ENCODE assay signal across 17 cellular contexts in genomic region chr9:136958898-136959850, GRCh38. TPM values are rescaled to one million over a fixed set of nuclear protein-coding genes. Genes with fewer than 3 reads are reported as not detected.
DNase-seq lines count a peak whose midpoint lies in the region; ATAC-seq, FAIRE-seq and TF ChIP-seq lines count a peak whose summit lies in the region.
"Had no signal": no experiment of that assay in that cellular context is flagged by ENCODE, and none has a peak within 500 bp of the region (broad histone marks: within the 10 kb centered on the region; RNA-seq: fewer than 3 reads in every experiment).

No MANE protein-coding gene starts in this region.

- peak overlapping the region in 1 of 3 donors; percentile 62 for H3K4me3 Mint-ChIP-seq in T-cell

- H3K9ac ChIP-seq in HepG2 (ENCODE audit: insufficient read depth, low read depth, low read length) = no peak overlapping the region
- H3K9ac ChIP-seq in mesenchymal stem cell (ENCODE audit: low read length) = no peak overlapping the region

- H3K14ac ChIP-seq in mesenchymal stem cell (ENCODE audit: low read length in 2 of 2) = no peak overlapping the region

- TF ChIP-seq POLR2A in HepG2 (IDR thresholded peaks at IDR 0.05; ENCODE audit: insufficient read depth in 1 of 2, low read depth in 2 of 2, low read length in 2 of 2) = no peak
- TF ChIP-seq POLR2A in right lobe of liver (IDR thresholded peaks at IDR 0.05) = no peak
- TF ChIP-seq POLR2A in tibial nerve (IDR thresholded peaks at IDR 0.05) = no peak

- no peaks in the 10 kb centered on the region for H3K79me2 ChIP-seq in HepG2 (ENCODE audit: insufficient read depth, low read length)

- H2BK15ac ChIP-seq in mesenchymal stem cell (ENCODE audit: low read depth, poor library complexity, severe bottlenecking) = no peak overlapping the region

- H3K4ac ChIP-seq in mesenchymal stem cell (ENCODE audit: low read depth in 1 of 2, low read length in 2 of 2) = no peak overlapping the region

- peak overlapping the region; percentile 27 to 92 for H3K27ac Mint-ChIP-seq in T-cell

- in situ Hi-C loops in HepG2 (cut with HindIII; ENCODE audit: extremely low pct_ligation_motif_present, low pct_unique_long_range_greater_than_20kb) = no loop called here

- H3K18ac ChIP-seq in mesenchymal stem cell (ENCODE audit: low read depth in 1 of 2, low read length in 2 of 2) = no peak overlapping the region

- TF ChIP-seq CTCF in HepG2 (CRISPR knock-in tag; IDR thresholded peaks at IDR 0.05) = no peak
- TF ChIP-seq CTCF in right lobe of liver (IDR thresholded peaks at IDR 0.05) = no peak
- no peak for TF ChIP-seq CTCF in tibial nerve (IDR thresholded peaks at IDR 0.05)

- H3K36me3 ChIP-seq in HepG2 (replicated peaks in 1 of 2; ENCODE audit: control insufficient read depth in 1 of 2, insufficient read depth in 2 of 2, low read length in 2 of 2) (no peaks in the 10 kb centered on the region), right lobe of liver (no peaks in the 10 kb centered on the region), mesenchymal stem cell (ENCODE audit: control insufficient read depth in 1 of 2, insufficient read depth in 2 of 2, low read depth in 1 of 2, low read length in 2 of 2) (no peaks in the 10 kb centered on the region), tibial nerve (no peaks in the 10 kb centered on the region)

- whole genome bisulfite sequencing in HepG2 (ENCODE audit: low lambda C conversion rate) = 44% methylated on average over 5 of the region's 28 CpGs
- 30% methylated on average over 2 of the region's 28 CpGs for WGBS in right lobe of liver (ENCODE audit: insufficient coverage, low coverage, low lambda C conversion rate, missing lambda C conversion rate)
- WGBS in mesenchymal stem cell = 87% methylated on average over 28 of the region's 28 CpGs
- 79 to 90% methylated on average over 6 to 27 of the region's 28 CpGs for WGBS in tibial nerve, 2 donors

- TF ChIP-seq EP300 in HepG2 (IDR thresholded peaks at IDR 0.05; ENCODE audit: low read depth in 2 of 2, low read length in 2 of 2) = no peak
- TF ChIP-seq EP300 in HepG2 (CRISPR knock-in tag; IDR thresholded peaks at IDR 0.05; ENCODE audit: borderline replicate concordance) = no peak
- no peak for TF ChIP-seq EP300 in tibial nerve (IDR thresholded peaks at IDR 0.05)

- H2BK5ac ChIP-seq in mesenchymal stem cell (ENCODE audit: low read depth, low read length, poor library complexity, severe bottlenecking) = no peak overlapping the region

- TF ChIP-seq RAD21 in HepG2 (CRISPR knock-in tag; IDR thresholded peaks at IDR 0.05) = no peak

- no peaks in the 10 kb centered on the region for H4K20me1 ChIP-seq in HepG2 (ENCODE audit: insufficient read depth, low read length)

- H3K36me3 Mint-ChIP-seq in T-cell = no peaks in the 10 kb centered on the region

- H3K4me1 ChIP-seq in HepG2 (ENCODE audit: insufficient read depth, low read length) (peaks cover 2% of the 10 kb centered on the region), right lobe of liver (no peaks in the 10 kb centered on the region), mesenchymal stem cell (ENCODE audit: control insufficient read depth, insufficient read depth, low read depth, low read length) (peaks cover 20% of the 10 kb centered on the region), tibial nerve (peaks cover 0 to 58% (median 12%) of the 10 kb centered on the region in 4 donors)

- FAIRE-seq in HepG2 (lab: Jason Lieb, UNC) = no peak

- no peak overlapping the region for H4K8ac ChIP-seq in mesenchymal stem cell (ENCODE audit: low read length)

- no peak overlapping the region for H3K23ac ChIP-seq in mesenchymal stem cell (ENCODE audit: low read length in 2 of 2)

- no peaks in the 10 kb centered on the region for H3K27me3 Mint-ChIP-seq in T-cell
- H3K27me3 Mint-ChIP-seq: CD4-positive, alpha-beta T cell had no signal

- H3K9me3 ChIP-seq in HepG2 (ENCODE audit: low read length) (no peaks in the 10 kb centered on the region), right lobe of liver (no peaks in the 10 kb centered on the region), mesenchymal stem cell (ENCODE audit: control insufficient read depth, low read length) (peaks cover 3% of the 10 kb centered on the region), tibial nerve (no peaks in the 10 kb centered on the region)

- DNase-seq in HepG2 (ENCODE audit: low spot score) (no peak), right lobe of liver (no peak), T-cell (no peak), mesenchymal stem cell (no peak), tibial nerve (ENCODE audit: low spot score in 2 of 2) (no peak), OCI-M2 (lab: John Stamatoyannopoulos, UW; ENCODE audit: unreplicated experiment) (no peak)
- DNase-seq in activated CD8-positive, alpha-beta memory T cell treated with anti-CD3 and anti-CD28 coated beads, Interleukin-2, amount 50 U/mL, for 4 hours = no peak
- DNase-seq: ACHN; CD4-positive, alpha-beta T cell; GF-D8; NCI-H1417; NCI-H1930; NCI-H2171 treated with DMSO at 0.1 percent for 48 hours; NCI-H510A; NCI-H82; SIG-M5 had no signal

- no peaks in the 10 kb centered on the region for H3K79me1 ChIP-seq in mesenchymal stem cell (replicated peaks; ENCODE audit: low read length, poor library complexity, severe bottlenecking)

- H2AFZ ChIP-seq in HepG2 (ENCODE audit: low read length) (no peak overlapping the region), mesenchymal stem cell (ENCODE audit: low read depth, low read length) (no peak overlapping the region)

- H4K91ac ChIP-seq in mesenchymal stem cell (ENCODE audit: low read length) = peak overlapping the region; percentile 21

- no peak overlapping the region for H2BK12ac ChIP-seq in mesenchymal stem cell (ENCODE audit: low read length in 2 of 2)

- H3K4me2 ChIP-seq in HepG2 (ENCODE audit: low read depth, low read length) (no peak overlapping the region), mesenchymal stem cell (ENCODE audit: low read length, poor library complexity, severe bottlenecking) (no peak overlapping the region)

- H3K27me3 ChIP-seq in HepG2 (ENCODE audit: control insufficient read depth in 1 of 2, insufficient read depth in 2 of 2, low read length in 2 of 2) (peaks cover 13 to 34% of the 10 kb centered on the region in 2 experiments), right lobe of liver (no peaks in the 10 kb centered on the region), mesenchymal stem cell (ENCODE audit: control insufficient read depth in 1 of 2, insufficient read depth in 1 of 2, low read length in 2 of 2) (peaks cover 0 to 17% of the 10 kb centered on the region in 2 experiments), tibial nerve (no peaks in the 10 kb centered on the region)

- intact Hi-C loops in HepG2 (cut with micrococcal nuclease; ENCODE audit: unreplicated experiment) (no loop called here), right lobe of liver (cut with DNase I) (no loop called here)

- H3K4me3 ChIP-seq in HepG2 (replicated peaks in 1 of 3; ENCODE audit: insufficient read depth in 1 of 3, low read depth in 2 of 3, low read length in 3 of 3) (no peak overlapping the region), right lobe of liver (no peak overlapping the region), mesenchymal stem cell (ENCODE audit: insufficient read depth in 1 of 2, low read depth in 1 of 2, low read length in 2 of 2) (no peak overlapping the region), tibial nerve (no peak overlapping the region)

- peaks cover 0 to 2% (median 0%) of the 10 kb centered on the region in 3 donors for H3K9me3 Mint-ChIP-seq in T-cell

- no peak; the same call in 2 of the 3 replicates for ATAC-seq in HepG2
- ATAC-seq in right lobe of liver = no peak
- ATAC-seq in T-cell (replicated peaks in 1 of 4) = no peak
- ATAC-seq in HG02588 (IDR thresholded peaks at IDR 0.05; ENCODE audit: unreplicated experiment) = no peak

- no TSS peak for BruUV-seq in HepG2 (replicated peaks; lab: Mats Ljungman, UMichigan)

- CTCF ChIA-PET in HepG2 (lab: Yijun Ruan, JAX; ENCODE audit: low intra/inter-chr PET ratio, low total read pairs) (no interaction called here), T-cell (lab: Charles Lee) (no interaction called here)

- POLR2A ChIA-PET in HepG2 (lab: Yijun Ruan, JAX) = interaction anchor here (0.6 kb wide), 1 partner anchor 14 kb away, joined by 4 read pairs; the partner anchor contains the start of genes C8G and FBXW5
- POLR2A ChIA-PET in T-cell (lab: Charles Lee) = interaction anchor here in 1 of 2 donors (0.6 kb wide), 1 partner anchor 208 kb away, joined by 7 read pairs; no protein-coding TSS in a partner anchor

- no peak overlapping the region for H2AK5ac ChIP-seq in mesenchymal stem cell (ENCODE audit: low read length, severe bottlenecking)

- H3K27ac ChIP-seq in HepG2 (ENCODE audit: extremely low read length, insufficient read depth, low read length) (no peak overlapping the region), right lobe of liver (no peak overlapping the region), mesenchymal stem cell (ENCODE audit: low read length, poor library complexity, severe bottlenecking) (no peak overlapping the region), tibial nerve (peak overlapping the region; percentile 28 to 88 (median 75))

- peaks cover 10 to 35% (median 29%) of the 10 kb centered on the region in 3 donors for H3K4me1 Mint-ChIP-seq in T-cell

- H2BK120ac ChIP-seq in mesenchymal stem cell (ENCODE audit: low read depth, low read length) = no peak overlapping the region

RNA-seq across cellular contexts. Expression of gene LCN12, which starts 7.1 kb away (rescaled TPM):
- total RNA-seq in HepG2 (2016; rRNA removed; fragmentation: Illumina TruSeq; extraction: Trizol) (1.2 and 3.4 TPM in 2 replicates), right lobe of liver (10 to 100 TPM in 5 of 6 experiments, 1 to 10 TPM in 1; 2.7 to 36.4 (median 20.3) TPM), T-cell (1 to 10 TPM; 1.1 to 3.3 (median 2.2) TPM), tibial nerve (10 to 100 TPM in 2 of 4 donors, 1 to 10 TPM in 2; 2.4 to 16.8 (median 7.8) TPM)
- total RNA-seq in HepG2 (2016; cell fraction: cytosol; rRNA removed; fragmentation: Illumina TruSeq; extraction: Trizol; ENCODE audit: low read depth) = 0.97 TPM in 1 of 2 replicates, not detected in the other
- total RNA-seq in HepG2 (2016; cell fraction: insoluble cytoplasmic fraction; rRNA removed; fragmentation: Illumina TruSeq; extraction: Trizol) = 0.89 and 3.4 TPM in 2 replicates
- total RNA-seq in HepG2 (2016; cell fraction: membrane; rRNA removed; fragmentation: Illumina TruSeq; extraction: Trizol) = 1.1 and 1.4 TPM in 2 replicates
- 4.3 and 4.4 TPM in 2 replicates for total RNA-seq in HepG2 (2016; cell fraction: nucleus; rRNA removed; fragmentation: Illumina TruSeq; extraction: Trizol)
- polyA plus RNA-seq in HepG2 (2011; rRNA removed) = 6.9 and 7.5 TPM in 2 replicates
- polyA plus RNA-seq in HepG2 (2011; cell fraction: cytosol; rRNA removed) = 1.1 and 1.6 TPM in 2 replicates
- 68.8 and 75.7 TPM in 2 replicates for polyA plus RNA-seq in HepG2 (2011; cell fraction: nucleus; rRNA removed)
- 5.5 and 6.7 TPM in 2 replicates for polyA plus RNA-seq in HepG2 (2012)
- polyA plus RNA-seq in HepG2 (2016; cell fraction: cytosol; fragmentation: Illumina TruSeq; extraction: Trizol; ENCODE audit: low read depth) = 0.62 and 0.70 TPM in 2 replicates
- polyA plus RNA-seq in HepG2 (2016; cell fraction: insoluble cytoplasmic fraction; fragmentation: Illumina TruSeq; extraction: Trizol; ENCODE audit: low read depth) = 1.5 and 1.7 TPM in 2 replicates
- 1.4 and 1.7 TPM in 2 replicates for polyA plus RNA-seq in HepG2 (2016; cell fraction: membrane; fragmentation: Illumina TruSeq; extraction: Trizol; ENCODE audit: low read depth)
- 23.3 and 27.4 TPM in 2 replicates for polyA plus RNA-seq in HepG2 (2016; cell fraction: nucleus; fragmentation: Illumina TruSeq; extraction: Trizol; ENCODE audit: insufficient read depth, low read depth)
- 3.2 and 7.0 TPM in 2 replicates for polyA minus RNA-seq in HepG2 (2011; rRNA and poly(A)+ RNA removed; ENCODE audit: low replicate concordance)
- polyA minus RNA-seq in HepG2 (2011; cell fraction: cytosol; rRNA and poly(A)+ RNA removed) = 1.6 and 3.5 TPM in 2 replicates
- polyA minus RNA-seq in HepG2 (2011; cell fraction: nucleus; rRNA and poly(A)+ RNA removed) = 5.3 and 7.7 TPM in 2 replicates
- polyA plus RNA-seq in mesenchymal stem cell (2013, experiment 1 of 2) = 0.07 TPM
- 0.07 TPM for polyA plus RNA-seq in mesenchymal stem cell (2013, experiment 2 of 2)

RNA-seq across cellular contexts. Expression of gene C8G, which starts 14.1 kb away (rescaled TPM):
- total RNA-seq in HepG2 (2016; rRNA removed; fragmentation: Illumina TruSeq; extraction: Trizol) (2.0 and 4.9 TPM in 2 replicates), right lobe of liver (100 to 1,000 TPM; 248 to 755 (median 453) TPM), T-cell (1 to 10 TPM; 1.7 to 3.8 (median 3.2) TPM), tibial nerve (1 to 10 TPM in 2 of 4 donors, not detected in 2; 3.3 to 5.1 TPM)
- 1.2 and 2.9 TPM in 2 replicates for total RNA-seq in HepG2 (2016; cell fraction: cytosol; rRNA removed; fragmentation: Illumina TruSeq; extraction: Trizol; ENCODE audit: low read depth)
- total RNA-seq in HepG2 (2016; cell fraction: insoluble cytoplasmic fraction; rRNA removed; fragmentation: Illumina TruSeq; extraction: Trizol) = 1.4 and 4.7 TPM in 2 replicates
- total RNA-seq in HepG2 (2016; cell fraction: membrane; rRNA removed; fragmentation: Illumina TruSeq; extraction: Trizol) = 2.1 and 3.5 TPM in 2 replicates
- 6.1 and 7.0 TPM in 2 replicates for total RNA-seq in HepG2 (2016; cell fraction: nucleus; rRNA removed; fragmentation: Illumina TruSeq; extraction: Trizol)
- polyA plus RNA-seq in HepG2 (2011; rRNA removed) = 12.8 and 18.3 TPM in 2 replicates
- 8.9 and 13.0 TPM in 2 replicates for polyA plus RNA-seq in HepG2 (2011; cell fraction: cytosol; rRNA removed)
- 94.5 and 107 TPM in 2 replicates for polyA plus RNA-seq in HepG2 (2011; cell fraction: nucleus; rRNA removed)
- 15.3 and 17.5 TPM in 2 replicates for polyA plus RNA-seq in HepG2 (2012)
- polyA plus RNA-seq in HepG2 (2016; cell fraction: cytosol; fragmentation: Illumina TruSeq; extraction: Trizol; ENCODE audit: low read depth) = 2.1 and 2.6 TPM in 2 replicates
- 2.3 and 2.4 TPM in 2 replicates for polyA plus RNA-seq in HepG2 (2016; cell fraction: insoluble cytoplasmic fraction; fragmentation: Illumina TruSeq; extraction: Trizol; ENCODE audit: low read depth)
- 2.2 and 3.1 TPM in 2 replicates for polyA plus RNA-seq in HepG2 (2016; cell fraction: membrane; fragmentation: Illumina TruSeq; extraction: Trizol; ENCODE audit: low read depth)
- polyA plus RNA-seq in HepG2 (2016; cell fraction: nucleus; fragmentation: Illumina TruSeq; extraction: Trizol; ENCODE audit: insufficient read depth, low read depth) = 10.1 and 13.4 TPM in 2 replicates
- 0.70 and 11.9 TPM in 2 replicates for polyA minus RNA-seq in HepG2 (2011; rRNA and poly(A)+ RNA removed; ENCODE audit: low replicate concordance)
- polyA minus RNA-seq in HepG2 (2011; cell fraction: cytosol; rRNA and poly(A)+ RNA removed) = 3.6 and 6.2 TPM in 2 replicates
- 7.0 and 7.2 TPM in 2 replicates for polyA minus RNA-seq in HepG2 (2011; cell fraction: nucleus; rRNA and poly(A)+ RNA removed)
- 0.55 TPM for polyA plus RNA-seq in mesenchymal stem cell (2013, experiment 1 of 2)
- 0.55 TPM for polyA plus RNA-seq in mesenchymal stem cell (2013, experiment 2 of 2)
- total RNA-seq: CD4-positive, alpha-beta T cell had no signal

RNA-seq across cellular contexts. Expression of gene FBXW5, which starts 14.6 kb away (rescaled TPM):
- total RNA-seq in HepG2 (2016; rRNA removed; fragmentation: Illumina TruSeq; extraction: Trizol) = 47.4 and 60.4 TPM in 2 replicates
- total RNA-seq in HepG2 (2016; cell fraction: cytosol; rRNA removed; fragmentation: Illumina TruSeq; extraction: Trizol; ENCODE audit: low read depth) = 101 and 115 TPM in 2 replicates
- 43.2 and 63.0 TPM in 2 replicates for total RNA-seq in HepG2 (2016; cell fraction: insoluble cytoplasmic fraction; rRNA removed; fragmentation: Illumina TruSeq; extraction: Trizol)
- 157 and 168 TPM in 2 replicates for total RNA-seq in HepG2 (2016; cell fraction: membrane; rRNA removed; fragmentation: Illumina TruSeq; extraction: Trizol)
- total RNA-seq in HepG2 (2016; cell fraction: nucleus; rRNA removed; fragmentation: Illumina TruSeq; extraction: Trizol) = 38.4 and 45.7 TPM in 2 replicates
- polyA plus RNA-seq in HepG2 (2011; rRNA removed) = 52.0 and 76.2 TPM in 2 replicates
- polyA plus RNA-seq in HepG2 (2011; cell fraction: cytosol; rRNA removed) = 70.1 and 111 TPM in 2 replicates
- 318 and 399 TPM in 2 replicates for polyA plus RNA-seq in HepG2 (2011; cell fraction: nucleus; rRNA removed)
- 33.4 and 43.8 TPM in 2 replicates for polyA plus RNA-seq in HepG2 (2012)
- polyA plus RNA-seq in HepG2 (2016; cell fraction: cytosol; fragmentation: Illumina TruSeq; extraction: Trizol; ENCODE audit: low read depth) = 106 and 116 TPM in 2 replicates
- polyA plus RNA-seq in HepG2 (2016; cell fraction: insoluble cytoplasmic fraction; fragmentation: Illumina TruSeq; extraction: Trizol; ENCODE audit: low read depth) = 41.2 and 50.1 TPM in 2 replicates
- polyA plus RNA-seq in HepG2 (2016; cell fraction: membrane; fragmentation: Illumina TruSeq; extraction: Trizol; ENCODE audit: low read depth) = 127 and 134 TPM in 2 replicates
- polyA plus RNA-seq in HepG2 (2016; cell fraction: nucleus; fragmentation: Illumina TruSeq; extraction: Trizol; ENCODE audit: insufficient read depth, low read depth) = 94.3 and 97.4 TPM in 2 replicates
- 183 and 195 TPM in 2 replicates for polyA minus RNA-seq in HepG2 (2011; rRNA and poly(A)+ RNA removed; ENCODE audit: low replicate concordance)
- polyA minus RNA-seq in HepG2 (2011; cell fraction: cytosol; rRNA and poly(A)+ RNA removed) = 55.6 and 63.5 TPM in 2 replicates
- polyA minus RNA-seq in HepG2 (2011; cell fraction: nucleus; rRNA and poly(A)+ RNA removed) = 34.1 and 36.8 TPM in 2 replicates
- 100 to 1,000 TPM in 3 of 6 experiments, 10 to 100 TPM in 3; 84.0 to 290 (median 97.4) TPM for total RNA-seq in right lobe of liver
- 100 to 1,000 TPM in 3 of 5 donors, 10 to 100 TPM in 2; 60.9 to 161 (median 145) TPM for total RNA-seq in T-cell
- polyA plus RNA-seq in mesenchymal stem cell (2013, experiment 1 of 2) = 58.2 TPM
- 59.5 TPM for polyA plus RNA-seq in mesenchymal stem cell (2013, experiment 2 of 2)
- 100 to 1,000 TPM; 138 to 227 (median 193) TPM for total RNA-seq in tibial nerve

RNA-seq across cellular contexts. Expression of gene PTGDS, which starts 18.1 kb away (rescaled TPM):
- total RNA-seq in HepG2 (2016; rRNA removed; fragmentation: Illumina TruSeq; extraction: Trizol) (0.33 TPM in 1 of 2 replicates, not detected in the other), right lobe of liver (10 to 100 TPM in 2 of 6 experiments, 1 to 10 TPM in 4; 4.3 to 21.9 (median 6.0) TPM), T-cell (10 to 100 TPM in 4 of 5 donors, 1 to 10 TPM in 1; 9.6 to 56.6 (median 26.4) TPM), tibial nerve (1,000 to 10,000 TPM; 1,059 to 8,972 (median 6,550) TPM)
- not detected in 2 replicates for total RNA-seq in HepG2 (2016; cell fraction: cytosol; rRNA removed; fragmentation: Illumina TruSeq; extraction: Trizol; ENCODE audit: low read depth)
- total RNA-seq in HepG2 (2016; cell fraction: insoluble cytoplasmic fraction; rRNA removed; fragmentation: Illumina TruSeq; extraction: Trizol) = not detected in 2 replicates
- not detected in 2 replicates for total RNA-seq in HepG2 (2016; cell fraction: membrane; rRNA removed; fragmentation: Illumina TruSeq; extraction: Trizol)
- not detected in 2 replicates for total RNA-seq in HepG2 (2016; cell fraction: nucleus; rRNA removed; fragmentation: Illumina TruSeq; extraction: Trizol)
- polyA plus RNA-seq in HepG2 (2011; rRNA removed) = 0.31 and 0.50 TPM in 2 replicates
- 0.12 and 0.13 TPM in 2 replicates for polyA plus RNA-seq in HepG2 (2011; cell fraction: cytosol; rRNA removed)
- polyA plus RNA-seq in HepG2 (2011; cell fraction: nucleus; rRNA removed) = 0.90 and 1.8 TPM in 2 replicates
- polyA plus RNA-seq in HepG2 (2012) = not detected in 2 replicates
- polyA plus RNA-seq in HepG2 (2016; cell fraction: cytosol; fragmentation: Illumina TruSeq; extraction: Trizol; ENCODE audit: low read depth) = not detected in 2 replicates
- not detected in 2 replicates for polyA plus RNA-seq in HepG2 (2016; cell fraction: insoluble cytoplasmic fraction; fragmentation: Illumina TruSeq; extraction: Trizol; ENCODE audit: low read depth)
- polyA plus RNA-seq in HepG2 (2016; cell fraction: membrane; fragmentation: Illumina TruSeq; extraction: Trizol; ENCODE audit: low read depth) = not detected in 2 replicates
- polyA plus RNA-seq in HepG2 (2016; cell fraction: nucleus; fragmentation: Illumina TruSeq; extraction: Trizol; ENCODE audit: insufficient read depth, low read depth) = not detected in 2 replicates
- 4.6 TPM in 1 of 2 replicates, not detected in the other for polyA minus RNA-seq in HepG2 (2011; rRNA and poly(A)+ RNA removed; ENCODE audit: low replicate concordance)
- polyA minus RNA-seq in HepG2 (2011; cell fraction: cytosol; rRNA and poly(A)+ RNA removed) = not detected in 2 replicates
- not detected in 2 replicates for polyA minus RNA-seq in HepG2 (2011; cell fraction: nucleus; rRNA and poly(A)+ RNA removed)
- 172 TPM for polyA plus RNA-seq in mesenchymal stem cell (2013, experiment 1 of 2)
- 175 TPM for polyA plus RNA-seq in mesenchymal stem cell (2013, experiment 2 of 2)

RNA-seq across cellular contexts. Expression of gene LCNL1, which starts 23.6 kb away (rescaled TPM):
- total RNA-seq in HepG2 (2016; rRNA removed; fragmentation: Illumina TruSeq; extraction: Trizol) (not detected in 2 replicates), right lobe of liver (not detected), T-cell (1 to 10 TPM in 3 of 5 donors, under 1 TPM in 2; 0.29 to 2.2 (median 1.3) TPM), tibial nerve (10 to 100 TPM; 14.7 to 86.3 (median 64.3) TPM)
- total RNA-seq in HepG2 (2016; cell fraction: cytosol; rRNA removed; fragmentation: Illumina TruSeq; extraction: Trizol; ENCODE audit: low read depth) = not detected in 2 replicates
- total RNA-seq in HepG2 (2016; cell fraction: insoluble cytoplasmic fraction; rRNA removed; fragmentation: Illumina TruSeq; extraction: Trizol) = not detected in 2 replicates
- not detected in 2 replicates for total RNA-seq in HepG2 (2016; cell fraction: membrane; rRNA removed; fragmentation: Illumina TruSeq; extraction: Trizol)
- not detected in 2 replicates for total RNA-seq in HepG2 (2016; cell fraction: nucleus; rRNA removed; fragmentation: Illumina TruSeq; extraction: Trizol)
- not detected in 2 replicates for polyA plus RNA-seq in HepG2 (2011; rRNA removed)
- not detected in 2 replicates for polyA plus RNA-seq in HepG2 (2011; cell fraction: cytosol; rRNA removed)
- polyA plus RNA-seq in HepG2 (2011; cell fraction: nucleus; rRNA removed) = 0.40 and 0.43 TPM in 2 replicates
- polyA plus RNA-seq in HepG2 (2012) = not detected in 2 replicates
- polyA plus RNA-seq in HepG2 (2016; cell fraction: cytosol; fragmentation: Illumina TruSeq; extraction: Trizol; ENCODE audit: low read depth) = not detected in 2 replicates
- not detected in 2 replicates for polyA plus RNA-seq in HepG2 (2016; cell fraction: insoluble cytoplasmic fraction; fragmentation: Illumina TruSeq; extraction: Trizol; ENCODE audit: low read depth)
- polyA plus RNA-seq in HepG2 (2016; cell fraction: membrane; fragmentation: Illumina TruSeq; extraction: Trizol; ENCODE audit: low read depth) = not detected in 2 replicates
- not detected in 2 replicates for polyA plus RNA-seq in HepG2 (2016; cell fraction: nucleus; fragmentation: Illumina TruSeq; extraction: Trizol; ENCODE audit: insufficient read depth, low read depth)
- 3.1 TPM in 1 of 2 replicates, not detected in the other for polyA minus RNA-seq in HepG2 (2011; rRNA and poly(A)+ RNA removed; ENCODE audit: low replicate concordance)
- polyA minus RNA-seq in HepG2 (2011; cell fraction: cytosol; rRNA and poly(A)+ RNA removed) = not detected in 2 replicates
- 0.13 and 0.25 TPM in 2 replicates for polyA minus RNA-seq in HepG2 (2011; cell fraction: nucleus; rRNA and poly(A)+ RNA removed)
- 4.3 TPM for polyA plus RNA-seq in mesenchymal stem cell (2013, experiment 1 of 2)
- 4.1 TPM for polyA plus RNA-seq in mesenchymal stem cell (2013, experiment 2 of 2)

Comparison
In these comparisons a context has a peak if more than half of its experiments do, and no peak if none do; other contexts are left out.
1. RNA of gene C8G, which starts 14.1 kb away (total RNA-seq): 248 to 755 TPM in right lobe of liver; 1.2 to 7.0 TPM in HepG2, 3.3 to 5.1 TPM in tibial nerve and 1.7 to 3.8 TPM in T-cell; every median in the first group is over 10 times any median in the second.
2. H3K27ac ChIP-seq: peak in tibial nerve (4 of 4); none in HepG2 (single experiment), right lobe of liver (0 of 3) and mesenchymal stem cell (single experiment).